ENCODE assay signal across 8 cellular contexts in genomic region chr9:123268240-123268949, GRCh38. TPM values are rescaled to one million over a fixed set of nuclear protein-coding genes. Genes with fewer than 3 reads are reported as not detected.
A peak's percentile ranks its signal among the peaks of the same experiment; 100 is the strongest.
DNase-seq lines count a peak whose midpoint lies in the region; ATAC-seq, FAIRE-seq and TF ChIP-seq lines count a peak whose summit lies in the region.

TSS of gene STRBP (minus strand) at chr9:123268586. CDS start at chr9:123184134, 84,452 bp downstream.

- H3K4me1 ChIP-seq in spleen = peaks cover 0 to 55% (median 29%) of the 10 kb centered on the region in 6 donors

- in situ Hi-C loops in ACHN (cut with HindIII; ENCODE audit: low pct_ligation_motif_present, low pct_unique_long_range_greater_than_20kb, low sequenced_read_pairs) = no loop called here

- 0 to 1% (median 0%) methylated on average over 13 to 116 of the region's 116 CpGs for WGBS in spleen, 5 donors

- no peak for TF ChIP-seq POLR2A in spleen (IDR thresholded peaks at IDR 0.05)

- peak within 1 kb of the TSS; percentile 68 for H3K27ac ChIP-seq in WERI-Rb-1
- peak within 1 kb of the TSS in 7 of 8 donors; percentile 73 to 87 (median 84) for H3K27ac ChIP-seq in spleen

- H3K9me3 ChIP-seq in WERI-Rb-1 (ENCODE audit: severe bottlenecking) = no peaks in the 10 kb centered on the region
- H3K9me3 ChIP-seq in spleen = no peaks in the 10 kb centered on the region

- peak; percentile 77 for ATAC-seq in GM18873 (IDR thresholded peaks at IDR 0.05; ENCODE audit: low FRiP score, unreplicated experiment)
- ATAC-seq in HG03135 (IDR thresholded peaks at IDR 0.05; ENCODE audit: unreplicated experiment) = peak; percentile 85

- FAIRE-seq in bronchial epithelial cell (lab: Jason Lieb, UNC) = no peak

- TF ChIP-seq CTCF in WERI-Rb-1 (IDR thresholded peaks at IDR 0.05; ENCODE audit: low read depth, low read length) = no peak
- TF ChIP-seq CTCF in bronchial epithelial cell (IDR thresholded peaks at IDR 0.05; ENCODE audit: insufficient read depth, low read length, severe bottlenecking) = no peak
- TF ChIP-seq CTCF in spleen (IDR thresholded peaks at IDR 0.05 in 8 of 11, conservative IDR thresholded peaks at IDR 0.05 in 3 of 11) = no peak

- H3K4me3 ChIP-seq in WERI-Rb-1 (ENCODE audit: low read depth, low read length) (peak within 1 kb of the TSS; percentile 88), bronchial epithelial cell (ENCODE audit: low read depth, low read length) (peak within 1 kb of the TSS; percentile 73), spleen (peak within 1 kb of the TSS; percentile 79 to 93 (median 86))

- intact Hi-C loops in spleen (cut with DNase I; ENCODE audit: low total_unique reads) = no loop called here

- H3K36me3 ChIP-seq in WERI-Rb-1 (no peaks in the 10 kb centered on the region), bronchial epithelial cell (ENCODE audit: control insufficient read depth, insufficient read depth, low read length) (no peaks in the 10 kb centered on the region), spleen (no peaks in the 10 kb centered on the region)

- DNase-seq in ACHN (peak; percentile 84), NCI-H2171 treated with DMSO at 0.1 percent for 48 hours (lab: John Stamatoyannopoulos, UW) (peak; percentile 91), WERI-Rb-1 (peak; percentile 93), bronchial epithelial cell (ENCODE audit: low read depth) (peak; percentile 58), inferior parietal cortex (ENCODE audit: extremely low spot score) (peak; percentile 86), spleen (peak; percentile 98)

- no peaks in the 10 kb centered on the region for H3K27me3 ChIP-seq in WERI-Rb-1 (ENCODE audit: insufficient read depth, low read depth, severe bottlenecking)
- no peaks in the 10 kb centered on the region for H3K27me3 ChIP-seq in bronchial epithelial cell (ENCODE audit: control insufficient read depth, insufficient read depth, low read length)
- no peaks in the 10 kb centered on the region for H3K27me3 ChIP-seq in spleen (replicated peaks in 1 of 7)

RNA-seq across cellular contexts. Expression of gene STRBP, which starts in this region (rescaled TPM):
- total RNA-seq in bronchial epithelial cell = 15.0 and 21.6 TPM in 2 replicates
- 10 to 100 TPM; 23.8 to 48.4 (median 36.8) TPM for total RNA-seq in spleen
- 10 to 100 TPM; 30.9 to 57.1 (median 36.5) TPM for polyA plus RNA-seq in spleen

Comparison
In these comparisons a context has a peak if more than half of its experiments do, and no peak if none do; other contexts are left out.
1. Peak in every context shown above with its lines: DNase-seq, ATAC-seq, H3K4me3 ChIP-seq and H3K27ac ChIP-seq.